ENCODE assay signal across 8 cellular contexts in genomic region chr20:53914091-53914860, GRCh38.
DNase-seq lines count a peak whose midpoint lies in the region; TF ChIP-seq lines count a peak whose summit lies in the region.
"Had no signal": no experiment of that assay in that cellular context is flagged by ENCODE, and none has a peak within 500 bp of the region (broad histone marks: within the 10 kb centered on the region; RNA-seq: fewer than 3 reads in every experiment).

No MANE protein-coding gene starts in this region.

- H3T11ph ChIP-seq in H9 (ENCODE audit: low read length): no peak overlapping the region

- H3K23me2 ChIP-seq in H9 (ENCODE audit: insufficient read length, low read depth, low read length, poor library complexity, severe bottlenecking): no peaks in the 10 kb centered on the region

- H3K27me3 ChIP-seq in H9 (ENCODE audit: insufficient read depth, low read length) (no peaks in the 10 kb centered on the region), skeletal muscle satellite cell (ENCODE audit: control insufficient read depth, insufficient read depth, low read length) (no peaks in the 10 kb centered on the region)

- no peaks in the 10 kb centered on the region for H4K20me1 ChIP-seq in H9 (ENCODE audit: control insufficient read depth, insufficient read depth, insufficient read length)

- TF ChIP-seq CTCF in H9 (conservative IDR thresholded peaks at IDR 0.05) (no peak), fibroblast of pulmonary artery (IDR thresholded peaks at IDR 0.05; ENCODE audit: low read length, missing control alignments) (no peak)

- H2AFZ ChIP-seq in H9 (ENCODE audit: low read length): no peak overlapping the region

- no peak overlapping the region for H3K14ac ChIP-seq in H9 (ENCODE audit: insufficient read depth, low read length)

- no peak overlapping the region for H2BK20ac ChIP-seq in H9 (ENCODE audit: low read depth, low read length, poor library complexity, severe bottlenecking)

- no peak overlapping the region for H2BK5ac ChIP-seq in H9 (ENCODE audit: insufficient read length, low read length)

- H4K8ac ChIP-seq in H9 (replicated peaks; ENCODE audit: insufficient read length, low read depth, low read length): no peak overlapping the region

- H3K4me1 ChIP-seq in H9 (ENCODE audit: insufficient read depth, low read length) (peaks cover 5% of the 10 kb centered on the region; the same call in 1 of the 2 replicates), skeletal muscle satellite cell (ENCODE audit: control insufficient read depth, insufficient read depth, low read length) (peaks cover 50% of the 10 kb centered on the region)

- no peaks in the 10 kb centered on the region for H3K36me3 ChIP-seq in SK-N-MC (ENCODE audit: insufficient read depth, low read length)
- no peaks in the 10 kb centered on the region for H3K36me3 ChIP-seq in skeletal muscle satellite cell (ENCODE audit: insufficient read depth, low read length)

- H3K79me2 ChIP-seq in H9 (ENCODE audit: insufficient read depth, low read length): no peaks in the 10 kb centered on the region

- H3K4me1 Mint-ChIP-seq in H9: peaks cover 40 to 47% of the 10 kb centered on the region in 2 experiments

- no peak overlapping the region for H2AK5ac ChIP-seq in H9 (ENCODE audit: insufficient read length, low read length)

- H3K4ac ChIP-seq in H9 (ENCODE audit: low read depth, low read length): no peak overlapping the region

- WGBS in H9 (ENCODE audit: extremely low coverage, insufficient read length, low lambda C conversion rate): no CpG with 5 or more reads among the region's 9 CpGs

- no peak overlapping the region for H4K91ac ChIP-seq in H9 (ENCODE audit: insufficient read length, low read depth, low read length)

- H3K27me3 Mint-ChIP-seq in H9 (ENCODE audit: low read depth): no peaks in the 10 kb centered on the region; the same call in 1 of the 2 replicates

- H3K27ac ChIP-seq in H9 (ENCODE audit: insufficient read length, low read depth, low read length) (no peak overlapping the region), SK-N-MC (peak overlapping the region; percentile 73; the same call in 1 of the 2 replicates)

- H3K9ac ChIP-seq in H9 (ENCODE audit: extremely low read depth, insufficient read length, low read length) (no peak overlapping the region), SK-N-MC (ENCODE audit: insufficient read length) (no peak overlapping the region), skeletal muscle satellite cell (ENCODE audit: low read depth, low read length) (peak overlapping the region; percentile 91)

- no peak overlapping the region for H3K18ac ChIP-seq in H9 (ENCODE audit: insufficient read length, low read depth, low read length)

- H3K4me2 ChIP-seq in H9 (ENCODE audit: insufficient read depth, insufficient read length, low read length) (peak overlapping the region; percentile 75), skeletal muscle satellite cell (ENCODE audit: low read length) (peak overlapping the region; percentile 91)

- no peak overlapping the region for H3K56ac ChIP-seq in H9 (ENCODE audit: insufficient read length, low read depth, low read length)

- H3K4me3 Mint-ChIP-seq in H9: peak overlapping the region in 1 of 2 experiments; percentile 82; a peak in 1 of 5 replicates

- H3K9me3 ChIP-seq in H9 (ENCODE audit: control insufficient read depth, low read depth, low read length): peaks cover 4% of the 10 kb centered on the region
- H3K9me3 ChIP-seq in SK-N-MC (ENCODE audit: low read depth, low read length): no peaks in the 10 kb centered on the region
- no peaks in the 10 kb centered on the region for H3K9me3 ChIP-seq in skeletal muscle satellite cell (replicated peaks; ENCODE audit: low read length)

- DNase-seq in H9: no peak
- no peak for DNase-seq in SK-N-MC (ENCODE audit: low read depth, low spot score)
- DNase-seq in fibroblast of pulmonary artery (ENCODE audit: low read depth): peak; percentile 61
- DNase-seq in OCI-M1 (lab: John Stamatoyannopoulos, UW): no peak
- DNase-seq in NCI-H187 (lab: John Stamatoyannopoulos, UW): no peak
- DNase-seq in T1000 (lab: John Stamatoyannopoulos, UW): no peak
- DNase-seq: NCI-H1105 treated with DMSO at 0.1 percent for 48 hours had no signal

- H4K5ac ChIP-seq in H9 (ENCODE audit: insufficient read length, low read depth, low read length): no peak overlapping the region

- no peak overlapping the region; the same call in 1 of the 2 replicates for H3K4me3 ChIP-seq in SK-N-MC
- H3K4me3 ChIP-seq in fibroblast of pulmonary artery (replicated peaks; ENCODE audit: low read depth, low read length): no peak overlapping the region
- H3K4me3 ChIP-seq in skeletal muscle satellite cell (ENCODE audit: low read length): no peak overlapping the region

- no peak overlapping the region for H2BK12ac ChIP-seq in H9 (ENCODE audit: insufficient read length, low read depth, low read length)

- peaks cover 7 to 11% (median 9%) of the 10 kb centered on the region in 3 experiments; a peak in 6 of 7 replicates for H3K36me3 Mint-ChIP-seq in H9 (ENCODE audit: insufficient read depth in 1 of 3, low read depth in 3 of 3)

- no peaks in the 10 kb centered on the region for H3K79me1 ChIP-seq in H9 (ENCODE audit: insufficient read depth, low read depth, low read length, poor library complexity, severe bottlenecking)

- no peak overlapping the region for H2BK15ac ChIP-seq in H9 (ENCODE audit: low read depth, low read length)

- H3K27ac Mint-ChIP-seq in H9: peak overlapping the region in 2 of 3 experiments; percentile 36 to 98; a peak in 5 of 7 replicates

- H3K9me3 Mint-ChIP-seq in H9: peaks cover 10 to 11% of the 10 kb centered on the region in 2 experiments

- no peak overlapping the region for H2BK120ac ChIP-seq in H9 (ENCODE audit: low read depth, low read length, poor library complexity, severe bottlenecking)

- no peak overlapping the region for H3K23ac ChIP-seq in H9 (ENCODE audit: insufficient read length, low read depth, low read length)
